In the genomic region with DNA sequence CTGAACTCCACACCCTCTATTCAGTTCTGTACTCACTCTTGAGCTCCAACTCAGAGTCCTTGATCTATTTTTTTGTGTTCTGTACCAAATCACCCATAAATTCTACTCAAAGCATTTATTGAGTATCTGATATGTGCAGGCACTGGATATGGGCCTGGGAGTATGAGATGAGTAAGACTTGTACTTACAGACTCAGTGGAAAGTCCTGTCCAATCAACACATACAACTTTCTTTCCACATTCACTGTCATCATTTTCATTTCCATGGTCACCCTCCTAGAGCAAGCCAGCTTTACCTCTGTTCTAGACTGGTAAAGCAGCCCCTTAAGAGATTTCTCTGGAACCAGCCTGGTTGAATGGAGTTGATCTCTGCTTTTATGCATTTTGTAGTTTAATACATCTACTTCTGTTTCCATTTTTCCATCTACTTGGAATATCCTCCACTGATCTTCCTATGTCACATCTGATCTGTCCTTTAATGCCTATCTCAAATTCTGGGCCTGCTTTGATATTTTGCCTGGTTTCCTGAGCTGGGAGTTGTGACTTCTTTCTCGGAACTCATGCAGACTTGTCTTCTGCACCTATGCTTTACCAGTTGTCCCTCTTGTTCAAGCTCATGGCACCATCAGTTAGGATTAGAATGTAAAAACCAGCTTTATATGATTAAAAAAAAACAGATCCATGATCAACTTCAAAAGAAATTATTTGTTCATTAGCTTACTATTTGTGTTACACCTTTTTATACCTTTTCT, we compare ENCODE assay signal across 33 cellular contexts.
"Had no signal": no experiment of that assay in that cellular context is flagged by ENCODE, and none has a peak within 500 bp of the region (broad histone marks: within the 10 kb centered on the region; RNA-seq: fewer than 3 reads in every experiment).

No MANE protein-coding gene starts in this region.

- H3K9me2 ChIP-seq: SK-N-SH had no signal

- H3K9me3 ChIP-seq: Peyer's patch, SJSA1 had no signal

- DNase-seq: activated CD4-positive, alpha-beta T cell treated with anti-CD3 and anti-CD28 coated beads for 4 hours; activated CD8-positive, alpha-beta T cell treated with anti-CD3 and anti-CD28 coated beads for 36 hours; activated gamma-delta T cell; activated naive CD4-positive, alpha-beta T cell treated with Interleukin-2 at 50 U/mL for 16 hours; activated T-cell treated with anti-CD3 and anti-CD28 coated beads, Interleukin-2, amount 50 U/mL, for 1 hour; activated T-cell treated with anti-CD3 and anti-CD28 coated beads, Interleukin-2, amount 50 U/mL, for 72 hours; anterior cingulate cortex; brain microvascular endothelial cell; central memory CD4-positive, alpha-beta T cell; MM.1S; MV-4-11; NCI-H1092; NCI-H1436 treated with DMSO at 0.1 percent for 48 hours; NCI-H1694 treated with DMSO at 0.1 percent for 48 hours; NCI-H2029; NCI-H2171; NCI-H510A; NCI-H526; NCI-H748 treated with DMSO at 0.1 percent for 48 hours; NK-92 treated with Interleukin-12 subunit alpha and Interleukin-12 subunit beta, amount 100 ng/mL, for 24 hours; PC-3; Peyer's patch; RPMI8226; SHP77 treated with DMSO at 0.1 percent for 48 hours; SK-N-SH had no signal

- H3K27me3 ChIP-seq: brain microvascular endothelial cell, Peyer's patch, SJSA1 had no signal

- H3K9me3 Mint-ChIP-seq: activated naive CD4-positive, alpha-beta T cell treated with anti-CD3 and anti-CD28 coated beads, Interleukin-2, amount 50 U/mL, for 24 hours; activated T-cell treated with anti-CD3 and anti-CD28 coated beads, Interleukin-2, amount 50 U/mL, for 72 hours had no signal

- ATAC-seq: activated CD4-positive, CD25-positive, alpha-beta regulatory T cell treated with anti-CD3 and anti-CD28 coated beads, Interleukin-2, amount 50 U/mL, for 24 hours; activated CD8-positive, alpha-beta T cell treated with anti-CD3 and anti-CD28 coated beads for 36 hours; activated T-cell treated with anti-CD3 and anti-CD28 coated beads, Interleukin-2, amount 50 U/mL, for 72 hours; PC-3; WTC11 had no signal

- H3K27me3 Mint-ChIP-seq: activated naive CD4-positive, alpha-beta T cell treated with anti-CD3 and anti-CD28 coated beads, Interleukin-2, amount 50 U/mL, for 24 hours had no signal

- H3K27ac Mint-ChIP-seq: activated CD8-positive, alpha-beta T cell treated with anti-CD3 and anti-CD28 coated beads for 36 hours; activated naive CD4-positive, alpha-beta T cell treated with anti-CD3 and anti-CD28 coated beads, Interleukin-2, amount 50 U/mL, for 24 hours; activated T-cell treated with anti-CD3 and anti-CD28 coated beads, Interleukin-2, amount 50 U/mL, for 72 hours; activated T-helper 2 cell treated with anti-CD3 and anti-CD28 coated beads, Interferon-gamma antibody, Interleukin-2, Interleukin-4, amounts not matched to agents 10 μg/mL and 5 μg/mL and 100 μg/mL, durations not matched to agents 14 hours and 24 hours and 36 hours; T-helper 1 cell treated with Interleukin-12 subunit alpha and Interleukin-12 subunit beta and Interleukin-4 antibody, amounts not matched to agents 30 μg/mL and 1 μg/mL, for 36 hours; T-helper 2 cell treated with Interferon-gamma antibody and Interleukin-4, amounts not matched to agents 5 μg/mL and 100 μg/mL, for 36 hours; WTC11 had no signal

- H3K36me3 Mint-ChIP-seq: activated naive CD4-positive, alpha-beta T cell treated with anti-CD3 and anti-CD28 coated beads, Interleukin-2, amount 50 U/mL, for 24 hours had no signal

- H3K4me1 ChIP-seq: SJSA1 had no signal

- H3K9ac ChIP-seq: KMS-11, SK-N-SH had no signal

- H3K4me3 ChIP-seq: Peyer's patch, SJSA1 had no signal

- H3K36me3 ChIP-seq: brain microvascular endothelial cell, Peyer's patch, SJSA1 had no signal

- H3K4me2 ChIP-seq: KMS-11, SK-N-SH had no signal

- H3K27ac ChIP-seq: brain microvascular endothelial cell, KMS-11, Peyer's patch, SJSA1 had no signal

- H3K4me3 Mint-ChIP-seq: activated CD8-positive, alpha-beta T cell treated with anti-CD3 and anti-CD28 coated beads for 36 hours; activated naive CD4-positive, alpha-beta T cell treated with anti-CD3 and anti-CD28 coated beads, Interleukin-2, amount 50 U/mL, for 24 hours; activated T-cell treated with anti-CD3 and anti-CD28 coated beads, Interleukin-2, amount 50 U/mL, for 72 hours; T-helper 1 cell treated with Interleukin-12 subunit alpha and Interleukin-12 subunit beta and Interleukin-4 antibody, amounts not matched to agents 30 μg/mL and 1 μg/mL, for 36 hours; T-helper 2 cell treated with Interferon-gamma antibody and Interleukin-4, amounts not matched to agents 5 μg/mL and 100 μg/mL, for 36 hours; WTC11 had no signal
